In the genomic region with DNA sequence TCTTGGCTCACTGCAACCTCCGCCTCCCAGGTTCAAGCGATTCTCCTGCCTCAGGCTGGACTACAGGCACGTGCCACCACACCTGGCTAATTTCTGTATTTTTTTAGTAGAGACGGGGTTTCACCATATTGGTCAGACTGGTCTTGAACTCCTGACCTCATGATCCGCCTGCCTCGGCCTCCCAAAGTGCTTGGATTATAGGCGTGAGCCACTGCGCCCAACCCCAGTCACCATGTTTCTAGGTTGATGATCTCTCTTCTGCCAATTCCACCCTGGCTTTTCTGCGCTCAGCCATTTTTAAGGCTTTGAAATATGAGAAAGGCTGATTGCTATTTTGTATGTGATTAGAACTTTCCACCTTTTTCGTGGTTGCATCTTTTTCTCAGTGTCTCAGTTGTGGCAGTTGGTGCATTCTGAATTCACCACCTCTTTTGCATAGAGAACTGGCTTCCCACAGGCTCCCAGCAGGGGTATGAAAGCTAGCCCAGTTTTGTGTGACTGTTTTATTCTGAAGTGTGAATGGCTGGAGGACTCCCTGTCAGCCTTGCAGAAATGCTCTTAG, we compare ENCODE assay signal across 9 cellular contexts. TPM values are rescaled to one million over a fixed set of nuclear protein-coding genes. Genes with fewer than 3 reads are reported as not detected.
DNase-seq lines count a peak whose midpoint lies in the region; ATAC-seq and TF ChIP-seq lines count a peak whose summit lies in the region.
"Had no signal": no experiment of that assay in that cellular context is flagged by ENCODE, and none has a peak within 500 bp of the region (broad histone marks: within the 10 kb centered on the region; RNA-seq: fewer than 3 reads in every experiment).

No MANE protein-coding gene starts in this region.

- H3K27me3 ChIP-seq in KMS-11 (ENCODE audit: insufficient read depth, low read depth) (no peaks in the 10 kb centered on the region), breast epithelium (no peaks in the 10 kb centered on the region), lower lobe of right lung (ENCODE audit: low read depth) (no peaks in the 10 kb centered on the region)
- no peaks in the 10 kb centered on the region for H3K27me3 ChIP-seq in CD4-positive, alpha-beta T cell (ENCODE audit: control insufficient read depth, insufficient read depth, low read length)

- H3K9ac ChIP-seq in KMS-11, result no peak overlapping the region

- peak; percentile 16 for DNase-seq in activated naive CD4-positive, alpha-beta T cell treated with Interleukin-2 at 50 U/mL for 16 hours
- DNase-seq in activated naive CD4-positive, alpha-beta T cell treated with anti-CD3 and anti-CD28 coated beads for 36 hours, result no peak
- DNase-seq in stimulated activated effector memory CD8-positive, alpha-beta T cell treated with anti-CD3 and anti-CD28 coated beads, Interleukin-12 subunit alpha, Interleukin-12 subunit beta, amount 100 ng/mL, for 72 hours (ENCODE audit: low spot score in 2 of 2), result peak in 1 of 2 donors; percentile 28
- DNase-seq in CD4-positive, alpha-beta T cell, result no peak
- DNase-seq in breast epithelium (ENCODE audit: low spot score in 2 of 2) (no peak), lower lobe of right lung (no peak)

- H3K4me1 Mint-ChIP-seq in activated naive CD4-positive, alpha-beta T cell treated with anti-CD3 and anti-CD28 coated beads for 36 hours (ENCODE audit: low read depth), result peaks cover 21% of the 10 kb centered on the region
- H3K4me1 Mint-ChIP-seq in stimulated activated effector memory CD8-positive, alpha-beta T cell treated with anti-CD3 and anti-CD28 coated beads, Interleukin-12 subunit alpha, Interleukin-12 subunit beta, amount 100 ng/mL, for 72 hours, result peaks cover 8% of the 10 kb centered on the region
- peaks cover 8% of the 10 kb centered on the region for H3K4me1 Mint-ChIP-seq in CD4-positive, alpha-beta T cell (ENCODE audit: low read depth)

- peak; percentile 82 for ATAC-seq in GM21723 (IDR thresholded peaks at IDR 0.05; ENCODE audit: unreplicated experiment)
- peak; percentile 67 for ATAC-seq in stimulated activated effector memory CD8-positive, alpha-beta T cell treated with anti-CD3 and anti-CD28 coated beads, Interleukin-12 subunit alpha, Interleukin-12 subunit beta, amount 100 ng/mL, for 72 hours
- ATAC-seq in CD4-positive, alpha-beta T cell (ENCODE audit: poor library complexity), result no peak
- no peak for ATAC-seq in lower lobe of right lung

- CTCF ChIA-PET in activated naive CD4-positive, alpha-beta T cell treated with anti-CD3 and anti-CD28 coated beads for 36 hours (lab: Charles Lee), result no interaction called here
- CTCF ChIA-PET in CD4-positive, alpha-beta T cell (lab: Charles Lee), result no interaction called here

- H3K4me3 ChIP-seq in KMS-11 (IDR thresholded peaks at IDR 0.05; ENCODE audit: insufficient read depth, low read depth, low read length) (no peak overlapping the region), breast epithelium (no peak overlapping the region), lower lobe of right lung (no peak overlapping the region)

- peaks cover 18% of the 10 kb centered on the region for H3K4me1 ChIP-seq in KMS-11 (ENCODE audit: low read depth, poor library complexity, severe bottlenecking)
- no peaks in the 10 kb centered on the region for H3K4me1 ChIP-seq in breast epithelium
- no peaks in the 10 kb centered on the region for H3K4me1 ChIP-seq in lower lobe of right lung

- H2AFZ ChIP-seq in KMS-11 (ENCODE audit: low read depth), result no peak overlapping the region

- POLR2A ChIA-PET in CD4-positive, alpha-beta T cell (lab: Charles Lee), result no interaction called here

- H3K9me3 ChIP-seq in CD4-positive, alpha-beta T cell (ENCODE audit: control insufficient read depth, low read length), result no peaks in the 10 kb centered on the region
- H3K9me3 ChIP-seq in breast epithelium (no peaks in the 10 kb centered on the region), lower lobe of right lung (no peaks in the 10 kb centered on the region)

- H4K20me1 ChIP-seq in KMS-11 (ENCODE audit: insufficient read depth), result no peaks in the 10 kb centered on the region

- H3K79me2 ChIP-seq in KMS-11 (ENCODE audit: insufficient read depth, low read depth), result no peaks in the 10 kb centered on the region

- no peak for TF ChIP-seq POLR2A in breast epithelium (IDR thresholded peaks at IDR 0.05)

- no peaks in the 10 kb centered on the region for H3K9me3 Mint-ChIP-seq in activated naive CD4-positive, alpha-beta T cell treated with anti-CD3 and anti-CD28 coated beads for 36 hours
- no peaks in the 10 kb centered on the region for H3K9me3 Mint-ChIP-seq in stimulated activated effector memory CD8-positive, alpha-beta T cell treated with anti-CD3 and anti-CD28 coated beads, Interleukin-12 subunit alpha, Interleukin-12 subunit beta, amount 100 ng/mL, for 72 hours
- no peaks in the 10 kb centered on the region for H3K9me3 Mint-ChIP-seq in CD4-positive, alpha-beta T cell

- H3K4me2 ChIP-seq in KMS-11, result peak overlapping the region; percentile 20; the same call in 1 of the 2 replicates

- TF ChIP-seq CTCF in KMS-11 (conservative IDR thresholded peaks at IDR 0.05; ENCODE audit: low read depth, low read length), result no peak
- no peak for TF ChIP-seq CTCF in CD4-positive, alpha-beta T cell (IDR thresholded peaks at IDR 0.05)
- TF ChIP-seq CTCF in breast epithelium (IDR thresholded peaks at IDR 0.05), result no peak
- TF ChIP-seq CTCF in lower lobe of right lung (IDR thresholded peaks at IDR 0.05), result no peak

- H3K4me3 Mint-ChIP-seq in activated naive CD4-positive, alpha-beta T cell treated with anti-CD3 and anti-CD28 coated beads for 36 hours, result no peak overlapping the region
- no peak overlapping the region for H3K4me3 Mint-ChIP-seq in stimulated activated effector memory CD8-positive, alpha-beta T cell treated with anti-CD3 and anti-CD28 coated beads, Interleukin-12 subunit alpha, Interleukin-12 subunit beta, amount 100 ng/mL, for 72 hours
- no peak overlapping the region for H3K4me3 Mint-ChIP-seq in CD4-positive, alpha-beta T cell

- H3K36me3 Mint-ChIP-seq in activated naive CD4-positive, alpha-beta T cell treated with anti-CD3 and anti-CD28 coated beads for 36 hours (ENCODE audit: low read depth), result peaks cover 2% of the 10 kb centered on the region
- H3K36me3 Mint-ChIP-seq in stimulated activated effector memory CD8-positive, alpha-beta T cell treated with anti-CD3 and anti-CD28 coated beads, Interleukin-12 subunit alpha, Interleukin-12 subunit beta, amount 100 ng/mL, for 72 hours, result no peaks in the 10 kb centered on the region
- H3K36me3 Mint-ChIP-seq in CD4-positive, alpha-beta T cell (ENCODE audit: low read depth), result peaks cover 33% of the 10 kb centered on the region

- H3K27ac Mint-ChIP-seq in activated naive CD4-positive, alpha-beta T cell treated with anti-CD3 and anti-CD28 coated beads for 36 hours, result no peak overlapping the region
- no peak overlapping the region for H3K27ac Mint-ChIP-seq in stimulated activated effector memory CD8-positive, alpha-beta T cell treated with anti-CD3 and anti-CD28 coated beads, Interleukin-12 subunit alpha, Interleukin-12 subunit beta, amount 100 ng/mL, for 72 hours
- H3K27ac Mint-ChIP-seq in CD4-positive, alpha-beta T cell, result no peak overlapping the region

- H3K36me3 ChIP-seq in KMS-11 (ENCODE audit: insufficient read depth), result no peaks in the 10 kb centered on the region
- no peaks in the 10 kb centered on the region for H3K36me3 ChIP-seq in breast epithelium
- peaks cover 3% of the 10 kb centered on the region for H3K36me3 ChIP-seq in lower lobe of right lung

- no peak overlapping the region for H3K27ac ChIP-seq in KMS-11
- no peak overlapping the region for H3K27ac ChIP-seq in CD4-positive, alpha-beta T cell (ENCODE audit: low read depth, low read length)
- H3K27ac ChIP-seq in breast epithelium, result no peak overlapping the region
- H3K27ac ChIP-seq in lower lobe of right lung, result no peak overlapping the region

- intact Hi-C loops in activated naive CD4-positive, alpha-beta T cell treated with anti-CD3 and anti-CD28 coated beads for 36 hours (cut with micrococcal nuclease), result no loop called here
- intact Hi-C loops in CD4-positive, alpha-beta T cell (cut with DNase I, micrococcal nuclease), result no loop called here
- intact Hi-C loops in breast epithelium (cut with DNase I; ENCODE audit: low total_unique reads) (no loop called here), lower lobe of right lung (cut with DNase I) (no loop called here)

- no peaks in the 10 kb centered on the region for H3K27me3 Mint-ChIP-seq in activated naive CD4-positive, alpha-beta T cell treated with anti-CD3 and anti-CD28 coated beads for 36 hours (ENCODE audit: low read depth)
- no peaks in the 10 kb centered on the region for H3K27me3 Mint-ChIP-seq in CD4-positive, alpha-beta T cell

RNA-seq across cellular contexts. Expression of gene CEACAM1, which starts 15.5 kb away (rescaled TPM):
- 1 to 10 TPM; 3.1 to 3.6 TPM for total RNA-seq in activated naive CD4-positive, alpha-beta T cell treated with anti-CD3 and anti-CD28 coated beads for 36 hours
- 1 to 10 TPM; 1.2 to 2.0 TPM for total RNA-seq in CD4-positive, alpha-beta T cell
- total RNA-seq in breast epithelium (10 to 100 TPM in 2 of 3 donors, under 1 TPM in 1; 0.64 to 33.4 (median 12.3) TPM), lower lobe of right lung (13.8 TPM)
- total RNA-seq: HT1080 had no signal

Comparison
In these comparisons a context has a peak if more than half of its experiments do, and no peak if none do; other contexts are left out.
1. ATAC-seq: peak in GM21723 (single experiment) and stimulated activated effector memory CD8-positive, alpha-beta T cell treated with anti-CD3 and anti-CD28 coated beads, Interleukin-12 subunit alpha, Interleukin-12 subunit beta, amount 100 ng/mL, for 72 hours (single experiment); none in CD4-positive, alpha-beta T cell (single experiment) and lower lobe of right lung (0 of 2).